Comparison of ENCODE assay signal across 1 cellular context in the genomic region with DNA sequence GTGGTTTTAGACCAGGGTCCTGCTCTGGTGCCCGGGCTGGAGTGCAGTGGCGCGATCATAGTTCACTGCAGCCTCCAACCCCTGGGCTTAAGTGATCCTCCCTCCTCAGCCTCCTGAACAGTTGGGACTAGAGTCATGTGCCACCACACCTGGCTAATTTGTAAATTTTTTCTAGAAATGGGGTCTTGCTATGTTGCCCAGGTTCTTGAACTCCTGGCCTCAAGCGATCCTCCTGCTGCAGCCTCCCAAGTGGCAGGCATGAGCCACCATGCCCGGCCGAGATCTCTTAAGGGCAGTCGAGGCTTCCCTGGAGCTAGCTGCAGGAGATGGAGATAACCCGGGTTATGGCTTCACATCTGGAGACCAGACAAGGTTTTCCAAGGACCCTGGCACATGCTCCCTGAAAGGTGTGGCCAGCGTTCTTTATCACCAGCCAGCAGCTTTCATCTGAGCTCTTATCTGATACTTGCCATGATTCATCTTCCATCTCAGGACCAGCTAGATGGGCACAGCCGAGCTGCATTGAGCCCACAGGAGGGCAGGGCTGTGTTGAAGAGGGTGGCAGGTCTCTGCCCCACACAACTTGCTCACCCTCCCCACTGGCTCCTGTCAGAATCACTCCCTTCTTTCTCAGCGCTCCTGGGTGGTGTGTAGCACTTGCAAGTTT.
TF ChIP-seq lines count a peak whose summit lies in the region.

No MANE protein-coding gene starts in this region.

TF ChIP-seq in H1, 55 proteins besides CTCF, POLR2A, EP300 and RAD21:
- TF ChIP-seq SUZ12 (IDR thresholded peaks at IDR 0.05; ENCODE audit: low read length) = no peak
- no peak for TF ChIP-seq JUND (IDR thresholded peaks at IDR 0.05; ENCODE audit: low read length)
- no peak for TF ChIP-seq ASH2L (IDR thresholded peaks at IDR 0.05; ENCODE audit: low read length)
- TF ChIP-seq JUN (IDR thresholded peaks at IDR 0.05; ENCODE audit: low read depth, low read length) = no peak
- TF ChIP-seq TAF7 (optimal IDR thresholded peaks at IDR 0.05; ENCODE audit: borderline replicate concordance, low read depth, low read length) = no peak
- no peak for TF ChIP-seq EGR1 (IDR thresholded peaks at IDR 0.05; ENCODE audit: borderline replicate concordance, low read depth, low read length)
- TF ChIP-seq TAF1 (IDR thresholded peaks at IDR 0.05; ENCODE audit: low read depth, low read length) = no peak
- no peak for TF ChIP-seq KDM1A (IDR thresholded peaks at IDR 0.05; ENCODE audit: borderline replicate concordance, low read length)
- TF ChIP-seq BACH1 (IDR thresholded peaks at IDR 0.05; ENCODE audit: low read length) = no peak
- TF ChIP-seq GABPA (IDR thresholded peaks at IDR 0.05; ENCODE audit: borderline replicate concordance, insufficient read depth, low read length) = no peak
- no peak for TF ChIP-seq CEBPB (IDR thresholded peaks at IDR 0.05; ENCODE audit: low read depth, low read length)
- TF ChIP-seq CBX5 (IDR thresholded peaks at IDR 0.05; ENCODE audit: low read depth, low read length) = no peak
- no peak for TF ChIP-seq RBBP5 (IDR thresholded peaks at IDR 0.05; ENCODE audit: borderline replicate concordance, low read depth, low read length)
- no peak for TF ChIP-seq CHD2 (IDR thresholded peaks at IDR 0.05; ENCODE audit: low read length)
- no peak for TF ChIP-seq GTF2F1 (IDR thresholded peaks at IDR 0.05; ENCODE audit: borderline replicate concordance, low read depth, low read length)
- no peak for TF ChIP-seq BRCA1 (IDR thresholded peaks at IDR 0.05; ENCODE audit: low read depth, low read length)
- TF ChIP-seq FOSL1 (IDR thresholded peaks at IDR 0.05; ENCODE audit: insufficient read depth, low read depth, low read length) = no peak
